In genomic region chr2:19719540-19719939, GRCh38 we compare ENCODE assay signal across 24 cellular contexts.
DNase-seq lines count a peak whose midpoint lies in the region; ATAC-seq lines count a peak whose summit lies in the region.
"Had no signal": no experiment of that assay in that cellular context is flagged by ENCODE, and none has a peak within 500 bp of the region (broad histone marks: within the 10 kb centered on the region; RNA-seq: fewer than 3 reads in every experiment).

No MANE protein-coding gene starts in this region.

- H3K9me3 ChIP-seq in MG63 = no peaks in the 10 kb centered on the region
- H3K9me3 ChIP-seq: BE2C, BLaER1 had no signal

- H3K27me3 ChIP-seq in MG63 = no peaks in the 10 kb centered on the region
- H3K27me3 ChIP-seq: BLaER1 had no signal

- no peaks in the 10 kb centered on the region for H3K36me3 ChIP-seq in MG63
- H3K36me3 ChIP-seq: BE2C, BLaER1 had no signal

- peak; percentile 27 for DNase-seq in left cardiac atrium
- no peak for DNase-seq in left ventricle myocardium superior
- DNase-seq in MG63 = peak; percentile 7
- DNase-seq in kidney tubule cell (ENCODE audit: low spot score) = peak; percentile 2
- no peak for DNase-seq in natural killer cell treated with Interleukin-12 subunit alpha and Interleukin-12 subunit beta and Interleukin-15 and Interleukin-18, amount 100 ng/mL, for 72 hours (ENCODE audit: low spot score)
- DNase-seq: 8988T; ACHN; BE2C; C1 segment of cervical spinal cord; CD4-positive, alpha-beta memory T cell; CD4-positive, CD25-positive, alpha-beta regulatory T cell; CD8-positive, alpha-beta memory T cell; COR-L47; DMS 273 treated with DMSO at 0.1 percent for 48 hours; DMS153; DMS53; DMS79; DND-41; EL; GDM1 had no signal

- H3K4me1 Mint-ChIP-seq in natural killer cell treated with Interleukin-12 subunit alpha and Interleukin-12 subunit beta and Interleukin-15 and Interleukin-18, amount 100 ng/mL, for 72 hours (ENCODE audit: low read depth in 2 of 2) = no peaks in the 10 kb centered on the region
- H3K4me1 Mint-ChIP-seq: CD14-positive monocyte; CD4-positive, CD25-positive, alpha-beta regulatory T cell; CD8-positive, alpha-beta memory T cell had no signal

- peak; percentile 48 to 58 for ATAC-seq in left cardiac atrium
- no peak for ATAC-seq in left ventricle myocardium superior
- no peak for ATAC-seq in HG03457 (IDR thresholded peaks at IDR 0.05; ENCODE audit: unreplicated experiment)
- no peak for ATAC-seq in natural killer cell treated with Interleukin-12 subunit alpha and Interleukin-12 subunit beta and Interleukin-15 and Interleukin-18, amount 100 ng/mL, for 72 hours
- ATAC-seq: GM12878 had no signal

- H3K27ac Mint-ChIP-seq in natural killer cell treated with Interleukin-12 subunit alpha and Interleukin-12 subunit beta and Interleukin-15 and Interleukin-18, amount 100 ng/mL, for 72 hours = no peak overlapping the region
- H3K27ac Mint-ChIP-seq: CD14-positive monocyte; CD4-positive, alpha-beta memory T cell had no signal

- H3K4me3 ChIP-seq in MG63 = no peak overlapping the region
- H3K4me3 ChIP-seq: BLaER1, GM12878 had no signal

- no peaks in the 10 kb centered on the region for H3K36me3 Mint-ChIP-seq in natural killer cell treated with Interleukin-12 subunit alpha and Interleukin-12 subunit beta and Interleukin-15 and Interleukin-18, amount 100 ng/mL, for 72 hours
- H3K36me3 Mint-ChIP-seq: CD14-positive monocyte; CD4-positive, alpha-beta memory T cell; CD4-positive, CD25-positive, alpha-beta regulatory T cell; CD8-positive, alpha-beta memory T cell had no signal

- no peaks in the 10 kb centered on the region for H3K9me3 Mint-ChIP-seq in natural killer cell treated with Interleukin-12 subunit alpha and Interleukin-12 subunit beta and Interleukin-15 and Interleukin-18, amount 100 ng/mL, for 72 hours
- H3K9me3 Mint-ChIP-seq: CD4-positive, alpha-beta memory T cell; CD4-positive, CD25-positive, alpha-beta regulatory T cell; CD8-positive, alpha-beta memory T cell had no signal

- intact Hi-C loops in left cardiac atrium (cut with DNase I) = no loop called here
- intact Hi-C loops in left ventricle myocardium superior (cut with micrococcal nuclease) = no loop called here

- no peaks in the 10 kb centered on the region for H3K27me3 Mint-ChIP-seq in natural killer cell treated with Interleukin-12 subunit alpha and Interleukin-12 subunit beta and Interleukin-15 and Interleukin-18, amount 100 ng/mL, for 72 hours
- H3K27me3 Mint-ChIP-seq: CD4-positive, CD25-positive, alpha-beta regulatory T cell had no signal

- no peak overlapping the region for H3K4me3 Mint-ChIP-seq in natural killer cell treated with Interleukin-12 subunit alpha and Interleukin-12 subunit beta and Interleukin-15 and Interleukin-18, amount 100 ng/mL, for 72 hours
- H3K4me3 Mint-ChIP-seq: CD14-positive monocyte; CD4-positive, alpha-beta memory T cell; CD4-positive, CD25-positive, alpha-beta regulatory T cell; CD8-positive, alpha-beta memory T cell had no signal

Comparison
In these comparisons a context has a peak if more than half of its experiments do, and no peak if none do; other contexts are left out.
1. ATAC-seq: peak in left cardiac atrium (2 of 2); none in left ventricle myocardium superior (single experiment), HG03457 (single experiment) and natural killer cell treated with Interleukin-12 subunit alpha and Interleukin-12 subunit beta and Interleukin-15 and Interleukin-18, amount 100 ng/mL, for 72 hours (0 of 2).
2. DNase-seq: peak in left cardiac atrium (single experiment), MG63 (single experiment) and kidney tubule cell (single experiment); none in left ventricle myocardium superior (single experiment) and natural killer cell treated with Interleukin-12 subunit alpha and Interleukin-12 subunit beta and Interleukin-15 and Interleukin-18, amount 100 ng/mL, for 72 hours (single experiment).